In genomic region chr1:171616586-171616985, GRCh38 we compare ENCODE assay signal across 38 cellular contexts. TPM values are rescaled to one million over a fixed set of nuclear protein-coding genes. Genes with fewer than 3 reads are reported as not detected.
"Had no signal": no experiment of that assay in that cellular context is flagged by ENCODE, and none has a peak within 500 bp of the region (broad histone marks: within the 10 kb centered on the region; RNA-seq: fewer than 3 reads in every experiment).

No MANE protein-coding gene starts in this region.

- H3K4me3 ChIP-seq: MG63 had no signal

- H3K27me3 ChIP-seq: MG63 had no signal

- DNase-seq: Karpas-422, Kasumi-1, MG63, MM.1S, MV-4-11, NCI-H1048, NCI-H1092, NCI-H1092 treated with DMSO at 0.1 percent for 48 hours, NCI-H1105, NCI-H1105 treated with DMSO at 0.1 percent for 48 hours, NCI-H1417, NCI-H1417 treated with DMSO at 0.1 percent for 48 hours, NCI-H1436, NCI-H1436 treated with DMSO at 0.1 percent for 48 hours, NCI-H146, NCI-H1694, NCI-H1694 treated with DMSO at 0.1 percent for 48 hours, NCI-H187, NCI-H187 treated with DMSO at 0.1 percent for 48 hours, NCI-H1930, NCI-H2029, NCI-H2029 treated with DMSO at 0.1 percent for 48 hours, NCI-H2081, NCI-H2081 treated with DMSO at 0.1 percent for 48 hours, NCI-H2107, NCI-H2171, NCI-H2171 treated with DMSO at 0.1 percent for 48 hours, NCI-H2227 treated with DMSO at 0.1 percent for 48 hours, NCI-H226, NCI-H345, NCI-H446, NCI-H446 treated with DMSO at 0.1 percent for 48 hours, NCI-H510A had no signal

- H3K27ac ChIP-seq: KMS-11 had no signal

- H3K4me2 ChIP-seq: KMS-11 had no signal

- H3K36me3 ChIP-seq: MG63 had no signal

- H3K9me3 ChIP-seq: MG63 had no signal

- H3K9ac ChIP-seq: KMS-11 had no signal

RNA-seq across cellular contexts. Expression of gene MYOCOS, which starts 5.5 kb away (rescaled TPM):
- total RNA-seq: LHCN-M2, M059J, NCI-H460 had no signal

RNA-seq across cellular contexts. Expression of gene MYOC, which starts 35.9 kb away (rescaled TPM):
- total RNA-seq: LHCN-M2, M059J, MCF 10A, NCI-H460 had no signal
